ENCODE assay signal across 25 cellular contexts in genomic region chr9:13128266-13128825, GRCh38.
"Had no signal": no experiment of that assay in that cellular context is flagged by ENCODE, and none has a peak within 500 bp of the region (broad histone marks: within the 10 kb centered on the region; RNA-seq: fewer than 3 reads in every experiment).

No MANE protein-coding gene starts in this region.

- H3K4me3 ChIP-seq: ascending aorta, hepatocyte, left ventricle myocardium inferior, pancreas, psoas muscle, right atrium auricular region had no signal

- H3K4me3 Mint-ChIP-seq: activated CD4-positive, alpha-beta memory T cell treated with anti-CD3 and anti-CD28 coated beads, Interleukin-2, amount 10 ng/mL, durations not matched to agents 7 days and 5 days; activated CD4-positive, alpha-beta T cell treated with anti-CD3 and anti-CD28 coated beads, Interleukin-2, amount 10 ng/mL, durations not matched to agents 24 days and 14 days; dendritic cell treated with granulocyte-macrophage colony-stimulating factor and Interleukin-4, amounts not matched to agents 40 ng/mL and 50 ng/mL, for 4 days; immature natural killer cell; nephron had no signal

- DNase-seq: activated CD4-positive, alpha-beta memory T cell treated with anti-CD3 and anti-CD28 coated beads, Interleukin-2, amount 10 ng/mL, durations not matched to agents 7 days and 5 days; activated CD4-positive, alpha-beta T cell treated with anti-CD3 and anti-CD28 coated beads, Interleukin-2, amount 10 ng/mL, durations not matched to agents 24 days and 14 days; activated gamma-delta T cell; activated naive CD4-positive, alpha-beta T cell treated with anti-CD3 and anti-CD28 coated beads, Interleukin-2, amount 50 U/mL, for 16 hours; brain microvascular endothelial cell; caudate nucleus; effector CD8-positive, alpha-beta T cell; foreskin keratinocyte; immature natural killer cell; kidney glomerular epithelial cell; left ventricle myocardium inferior; pancreas; psoas muscle; stimulated activated CD4-positive, alpha-beta T cell treated with anti-CD3 and anti-CD28 coated beads, Interleukin-4, amount 100 ng/mL, for 24 hours; stimulated activated naive CD4-positive, alpha-beta T cell treated with Interleukin-2 at 50 U/mL for 16 hours; T-helper 2 cell had no signal

- H3K27ac ChIP-seq: brain microvascular endothelial cell, foreskin keratinocyte, left ventricle myocardium inferior, neutrophil, pancreas, psoas muscle, right atrium auricular region, VCaP had no signal

- ATAC-seq: activated CD4-positive, CD25-positive, alpha-beta regulatory T cell treated with anti-CD3 and anti-CD28 coated beads, Interleukin-2, amount 50 U/mL, for 24 hours; esophagus mucosa; foreskin keratinocyte; pancreas; psoas muscle had no signal

- H3K4me2 ChIP-seq: hepatocyte had no signal

- H3K9me3 Mint-ChIP-seq: activated CD4-positive, alpha-beta T cell treated with anti-CD3 and anti-CD28 coated beads, Interleukin-2, amount 10 ng/mL, durations not matched to agents 24 days and 14 days; dendritic cell treated with granulocyte-macrophage colony-stimulating factor and Interleukin-4, amounts not matched to agents 40 ng/mL and 50 ng/mL, for 4 days; nephron had no signal

- H3K27me3 ChIP-seq: ascending aorta, brain microvascular endothelial cell, foreskin keratinocyte, hepatocyte, neutrophil, pancreas, right atrium auricular region had no signal

- H2AFZ ChIP-seq: hepatocyte had no signal

- H3K4me1 Mint-ChIP-seq: activated CD4-positive, alpha-beta memory T cell treated with anti-CD3 and anti-CD28 coated beads, Interleukin-2, amount 10 ng/mL, durations not matched to agents 7 days and 5 days; activated CD4-positive, alpha-beta T cell treated with anti-CD3 and anti-CD28 coated beads, Interleukin-2, amount 10 ng/mL, durations not matched to agents 24 days and 14 days; immature natural killer cell had no signal

- H3K36me3 ChIP-seq: neutrophil had no signal

- H3K27ac Mint-ChIP-seq: activated CD4-positive, alpha-beta memory T cell treated with anti-CD3 and anti-CD28 coated beads, Interleukin-2, amount 10 ng/mL, durations not matched to agents 7 days and 5 days; activated CD4-positive, alpha-beta T cell treated with anti-CD3 and anti-CD28 coated beads, Interleukin-2, amount 10 ng/mL, durations not matched to agents 24 days and 14 days; dendritic cell treated with granulocyte-macrophage colony-stimulating factor and Interleukin-4, amounts not matched to agents 40 ng/mL and 50 ng/mL, for 4 days; immature natural killer cell had no signal

- H3K79me2 ChIP-seq: hepatocyte had no signal

- H3K27me3 Mint-ChIP-seq: activated CD4-positive, alpha-beta memory T cell treated with anti-CD3 and anti-CD28 coated beads, Interleukin-2, amount 10 ng/mL, durations not matched to agents 7 days and 5 days; activated CD4-positive, alpha-beta T cell treated with anti-CD3 and anti-CD28 coated beads, Interleukin-2, amount 10 ng/mL, durations not matched to agents 24 days and 14 days; dendritic cell treated with granulocyte-macrophage colony-stimulating factor and Interleukin-4, amounts not matched to agents 40 ng/mL and 50 ng/mL, for 4 days had no signal

- H3K9me3 ChIP-seq: ascending aorta, left ventricle myocardium inferior, neutrophil, pancreas, psoas muscle, right atrium auricular region had no signal

- H3K4me1 ChIP-seq: ascending aorta, foreskin keratinocyte, left ventricle myocardium inferior, pancreas, psoas muscle, right atrium auricular region had no signal
